In genomic region chr10:1011696-1012095, GRCh38 we compare ENCODE assay signal across 22 cellular contexts. TPM values are rescaled to one million over a fixed set of nuclear protein-coding genes. Genes with fewer than 3 reads are reported as not detected.
"Had no signal": no experiment of that assay in that cellular context is flagged by ENCODE, and none has a peak within 500 bp of the region (broad histone marks: within the 10 kb centered on the region; RNA-seq: fewer than 3 reads in every experiment).

No MANE protein-coding gene starts in this region.

- H3K4me1 ChIP-seq: right lobe of liver had no signal

- H3K9me3 Mint-ChIP-seq: activated CD4-positive, alpha-beta memory T cell treated with anti-CD3 and anti-CD28 coated beads for 36 hours; activated naive CD4-positive, alpha-beta T cell treated with anti-CD3 and anti-CD28 coated beads, Interleukin-2, amount 50 U/mL, for 72 hours; effector memory CD8-positive, alpha-beta T cell; naive B cell; stimulated activated effector memory CD8-positive, alpha-beta T cell treated with anti-CD3 and anti-CD28 coated beads, Interleukin-12 subunit alpha, Interleukin-12 subunit beta, amount 100 ng/mL, for 72 hours; type B pancreatic cell had no signal

- H3K4me3 ChIP-seq: right lobe of liver, testis had no signal

- H3K4me1 Mint-ChIP-seq: stimulated activated effector memory CD8-positive, alpha-beta T cell treated with anti-CD3 and anti-CD28 coated beads, Interleukin-12 subunit alpha, Interleukin-12 subunit beta, amount 100 ng/mL, for 72 hours had no signal

- H3K27me3 Mint-ChIP-seq: activated CD4-positive, alpha-beta memory T cell treated with anti-CD3 and anti-CD28 coated beads for 36 hours; effector memory CD8-positive, alpha-beta T cell; naive B cell; type B pancreatic cell had no signal

- H3K27ac Mint-ChIP-seq: type B pancreatic cell had no signal

- ATAC-seq: activated naive CD4-positive, alpha-beta T cell treated with anti-CD3 and anti-CD28 coated beads, Interleukin-2, amount 50 U/mL, for 72 hours; effector memory CD8-positive, alpha-beta T cell; stimulated activated effector memory CD8-positive, alpha-beta T cell treated with anti-CD3 and anti-CD28 coated beads, Interleukin-12 subunit alpha, Interleukin-12 subunit beta, amount 100 ng/mL, for 72 hours had no signal

- H3K9me3 ChIP-seq: right lobe of liver, testis had no signal

- H3K4me3 Mint-ChIP-seq: activated CD4-positive, alpha-beta memory T cell treated with anti-CD3 and anti-CD28 coated beads for 36 hours; effector memory CD8-positive, alpha-beta T cell; naive B cell; stimulated activated effector memory CD8-positive, alpha-beta T cell treated with anti-CD3 and anti-CD28 coated beads, Interleukin-12 subunit alpha, Interleukin-12 subunit beta, amount 100 ng/mL, for 72 hours; type B pancreatic cell had no signal

- DNase-seq: activated CD4-positive, alpha-beta memory T cell treated with anti-CD3 and anti-CD28 coated beads for 36 hours; amniotic stem cell; effector memory CD8-positive, alpha-beta T cell; foreskin fibroblast; hypothalamus; islet precursor cell; naive B cell; right lobe of liver; small intestine; stimulated activated CD4-positive, alpha-beta T cell treated with anti-CD3 and anti-CD28 coated beads, Interleukin-4, amount 100 ng/mL, for 1 hour; T-helper 2 cell; testis; WERI-Rb-1 had no signal

- H3K27ac ChIP-seq: epithelial cell of prostate, right lobe of liver, testis, WERI-Rb-1 had no signal

- H3K27me3 ChIP-seq: right lobe of liver, testis had no signal

RNA-seq across cellular contexts. Expression of gene IDI2, which starts 14.0 kb away (rescaled TPM):
- total RNA-seq: activated CD4-positive, alpha-beta memory T cell treated with anti-CD3 and anti-CD28 coated beads for 36 hours; activated naive CD4-positive, alpha-beta T cell treated with anti-CD3 and anti-CD28 coated beads, Interleukin-2, amount 50 U/mL, for 72 hours; dermis microvascular lymphatic vessel endothelial cell; lung microvascular endothelial cell; mononuclear cell; osteocyte; pulmonary artery endothelial cell; right lobe of liver had no signal
